In the genomic region with DNA sequence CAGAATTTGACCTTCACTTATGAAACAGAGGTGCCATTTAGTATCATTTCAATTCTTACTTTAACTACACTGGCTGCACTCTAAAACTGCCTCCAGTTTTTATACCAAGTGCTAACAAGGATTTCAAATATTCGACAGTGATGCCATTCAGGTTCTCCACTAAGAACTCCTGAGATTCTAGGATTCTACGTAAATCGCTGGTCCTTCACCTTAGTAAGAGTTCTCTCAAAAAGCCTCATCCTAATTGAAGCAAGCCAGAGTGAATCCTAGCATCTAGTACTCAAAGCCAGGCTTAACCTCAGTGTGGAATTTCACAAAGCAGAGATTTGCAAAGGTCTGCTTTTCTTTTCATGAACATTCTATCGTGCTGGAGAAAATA, we compare ENCODE assay signal across 1 cellular context.
TF ChIP-seq lines count a peak whose summit lies in the region.

No MANE protein-coding gene starts in this region.

TF ChIP-seq in HepG2, 621 proteins besides CTCF, POLR2A, EP300 and RAD21 (continued from another document and continues in another):
- TF ChIP-seq, protein P1, sequence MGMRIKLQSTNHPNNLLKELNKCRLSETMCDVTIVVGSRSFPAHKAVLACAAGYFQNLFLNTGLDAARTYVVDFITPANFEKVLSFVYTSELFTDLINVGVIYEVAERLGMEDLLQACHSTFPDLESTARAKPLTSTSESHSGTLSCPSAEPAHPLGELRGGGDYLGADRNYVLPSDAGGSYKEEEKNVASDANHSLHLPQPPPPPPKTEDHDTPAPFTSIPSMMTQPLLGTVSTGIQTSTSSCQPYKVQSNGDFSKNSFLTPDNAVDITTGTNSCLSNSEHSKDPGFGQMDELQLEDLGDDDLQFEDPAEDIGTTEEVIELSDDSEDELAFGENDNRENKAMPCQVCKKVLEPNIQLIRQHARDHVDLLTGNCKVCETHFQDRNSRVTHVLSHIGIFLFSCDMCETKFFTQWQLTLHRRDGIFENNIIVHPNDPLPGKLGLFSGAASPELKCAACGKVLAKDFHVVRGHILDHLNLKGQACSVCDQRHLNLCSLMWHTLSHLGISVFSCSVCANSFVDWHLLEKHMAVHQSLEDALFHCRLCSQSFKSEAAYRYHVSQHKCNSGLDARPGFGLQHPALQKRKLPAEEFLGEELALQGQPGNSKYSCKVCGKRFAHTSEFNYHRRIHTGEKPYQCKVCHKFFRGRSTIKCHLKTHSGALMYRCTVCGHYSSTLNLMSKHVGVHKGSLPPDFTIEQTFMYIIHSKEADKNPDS (CRISPR knock-in tag; IDR thresholded peaks at IDR 0.05) = no peak
- TF ChIP-seq NFKB2 (CRISPR knock-in tag; IDR thresholded peaks at IDR 0.05; ENCODE audit: borderline replicate concordance) = no peak
- TF ChIP-seq, protein P2, sequence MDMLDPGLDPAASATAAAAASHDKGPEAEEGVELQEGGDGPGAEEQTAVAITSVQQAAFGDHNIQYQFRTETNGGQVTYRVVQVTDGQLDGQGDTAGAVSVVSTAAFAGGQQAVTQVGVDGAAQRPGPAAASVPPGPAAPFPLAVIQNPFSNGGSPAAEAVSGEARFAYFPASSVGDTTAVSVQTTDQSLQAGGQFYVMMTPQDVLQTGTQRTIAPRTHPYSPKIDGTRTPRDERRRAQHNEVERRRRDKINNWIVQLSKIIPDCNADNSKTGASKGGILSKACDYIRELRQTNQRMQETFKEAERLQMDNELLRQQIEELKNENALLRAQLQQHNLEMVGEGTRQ (IDR thresholded peaks at IDR 0.05; ENCODE audit: low read depth, low read length) = no peak
- TF ChIP-seq, protein P2 (CRISPR knock-in tag; IDR thresholded peaks at IDR 0.05; ENCODE audit: borderline replicate concordance) = no peak
- TF ChIP-seq, protein P3, sequence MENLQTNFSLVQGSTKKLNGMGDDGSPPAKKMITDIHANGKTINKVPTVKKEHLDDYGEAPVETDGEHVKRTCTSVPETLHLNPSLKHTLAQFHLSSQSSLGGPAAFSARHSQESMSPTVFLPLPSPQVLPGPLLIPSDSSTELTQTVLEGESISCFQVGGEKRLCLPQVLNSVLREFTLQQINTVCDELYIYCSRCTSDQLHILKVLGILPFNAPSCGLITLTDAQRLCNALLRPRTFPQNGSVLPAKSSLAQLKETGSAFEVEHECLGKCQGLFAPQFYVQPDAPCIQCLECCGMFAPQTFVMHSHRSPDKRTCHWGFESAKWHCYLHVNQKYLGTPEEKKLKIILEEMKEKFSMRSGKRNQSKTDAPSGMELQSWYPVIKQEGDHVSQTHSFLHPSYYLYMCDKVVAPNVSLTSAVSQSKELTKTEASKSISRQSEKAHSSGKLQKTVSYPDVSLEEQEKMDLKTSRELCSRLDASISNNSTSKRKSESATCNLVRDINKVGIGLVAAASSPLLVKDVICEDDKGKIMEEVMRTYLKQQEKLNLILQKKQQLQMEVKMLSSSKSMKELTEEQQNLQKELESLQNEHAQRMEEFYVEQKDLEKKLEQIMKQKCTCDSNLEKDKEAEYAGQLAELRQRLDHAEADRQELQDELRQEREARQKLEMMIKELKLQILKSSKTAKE (CRISPR knock-in tag; IDR thresholded peaks at IDR 0.05; ENCODE audit: borderline replicate concordance) = 0 out of 2 replicates have a peak, but pooled peaks have one; percentile 4
- no peak for TF ChIP-seq SMAD1 (CRISPR knock-in tag; IDR thresholded peaks at IDR 0.05; ENCODE audit: borderline replicate concordance, low read depth)
- no peak for TF ChIP-seq ZNF225 (CRISPR knock-in tag; IDR thresholded peaks at IDR 0.05)
- peak; percentile 81 for TF ChIP-seq RBFOX2 (IDR thresholded peaks at IDR 0.05; ENCODE audit: low read depth, low read length)
- no peak for TF ChIP-seq EHMT2 (IDR thresholded peaks at IDR 0.05; ENCODE audit: borderline replicate concordance, low read depth, low read length)
- no peak for TF ChIP-seq PPARG (CRISPR knock-in tag; conservative IDR thresholded peaks at IDR 0.05)
- TF ChIP-seq ZNF652 (CRISPR knock-in tag; IDR thresholded peaks at IDR 0.05; ENCODE audit: borderline replicate concordance, low read depth) = no peak
- no peak for TF ChIP-seq MIER3 (CRISPR knock-in tag; IDR thresholded peaks at IDR 0.05; ENCODE audit: borderline replicate concordance)
- peak; percentile 16; the same call in 1 of the 2 replicates for TF ChIP-seq ZNF878 (CRISPR knock-in tag; IDR thresholded peaks at IDR 0.05)
- no peak for TF ChIP-seq ZBTB7A (CRISPR knock-in tag; IDR thresholded peaks at IDR 0.05)
- TF ChIP-seq, protein P4, sequence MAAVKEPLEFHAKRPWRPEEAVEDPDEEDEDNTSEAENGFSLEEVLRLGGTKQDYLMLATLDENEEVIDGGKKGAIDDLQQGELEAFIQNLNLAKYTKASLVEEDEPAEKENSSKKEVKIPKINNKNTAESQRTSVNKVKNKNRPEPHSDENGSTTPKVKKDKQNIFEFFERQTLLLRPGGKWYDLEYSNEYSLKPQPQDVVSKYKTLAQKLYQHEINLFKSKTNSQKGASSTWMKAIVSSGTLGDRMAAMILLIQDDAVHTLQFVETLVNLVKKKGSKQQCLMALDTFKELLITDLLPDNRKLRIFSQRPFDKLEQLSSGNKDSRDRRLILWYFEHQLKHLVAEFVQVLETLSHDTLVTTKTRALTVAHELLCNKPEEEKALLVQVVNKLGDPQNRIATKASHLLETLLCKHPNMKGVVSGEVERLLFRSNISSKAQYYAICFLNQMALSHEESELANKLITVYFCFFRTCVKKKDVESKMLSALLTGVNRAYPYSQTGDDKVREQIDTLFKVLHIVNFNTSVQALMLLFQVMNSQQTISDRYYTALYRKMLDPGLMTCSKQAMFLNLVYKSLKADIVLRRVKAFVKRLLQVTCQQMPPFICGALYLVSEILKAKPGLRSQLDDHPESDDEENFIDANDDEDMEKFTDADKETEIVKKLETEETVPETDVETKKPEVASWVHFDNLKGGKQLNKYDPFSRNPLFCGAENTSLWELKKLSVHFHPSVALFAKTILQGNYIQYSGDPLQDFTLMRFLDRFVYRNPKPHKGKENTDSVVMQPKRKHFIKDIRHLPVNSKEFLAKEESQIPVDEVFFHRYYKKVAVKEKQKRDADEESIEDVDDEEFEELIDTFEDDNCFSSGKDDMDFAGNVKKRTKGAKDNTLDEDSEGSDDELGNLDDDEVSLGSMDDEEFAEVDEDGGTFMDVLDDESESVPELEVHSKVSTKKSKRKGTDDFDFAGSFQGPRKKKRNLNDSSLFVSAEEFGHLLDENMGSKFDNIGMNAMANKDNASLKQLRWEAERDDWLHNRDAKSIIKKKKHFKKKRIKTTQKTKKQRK (IDR thresholded peaks at IDR 0.05; ENCODE audit: low read length) = no peak
- TF ChIP-seq ZKSCAN8 (CRISPR knock-in tag; IDR thresholded peaks at IDR 0.05; ENCODE audit: borderline replicate concordance) = no peak
- TF ChIP-seq RELA (CRISPR knock-in tag; IDR thresholded peaks at IDR 0.05) = no peak
- TF ChIP-seq ZNF143 (CRISPR knock-in tag; IDR thresholded peaks at IDR 0.05) = no peak
- TF ChIP-seq SRSF4 (IDR thresholded peaks at IDR 0.05; ENCODE audit: low read depth, low read length, poor library complexity, severe bottlenecking) = peak; percentile 23
- 0 out of 2 replicates have a peak, but pooled peaks have one; percentile 6 for TF ChIP-seq RXRB (CRISPR knock-in tag; IDR thresholded peaks at IDR 0.05; ENCODE audit: borderline replicate concordance)
- TF ChIP-seq, protein P5, sequence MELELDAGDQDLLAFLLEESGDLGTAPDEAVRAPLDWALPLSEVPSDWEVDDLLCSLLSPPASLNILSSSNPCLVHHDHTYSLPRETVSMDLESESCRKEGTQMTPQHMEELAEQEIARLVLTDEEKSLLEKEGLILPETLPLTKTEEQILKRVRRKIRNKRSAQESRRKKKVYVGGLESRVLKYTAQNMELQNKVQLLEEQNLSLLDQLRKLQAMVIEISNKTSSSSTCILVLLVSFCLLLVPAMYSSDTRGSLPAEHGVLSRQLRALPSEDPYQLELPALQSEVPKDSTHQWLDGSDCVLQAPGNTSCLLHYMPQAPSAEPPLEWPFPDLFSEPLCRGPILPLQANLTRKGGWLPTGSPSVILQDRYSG (CRISPR knock-in tag; IDR thresholded peaks at IDR 0.05) = 0 out of 2 replicates have a peak, but pooled peaks have one; percentile 30
- TF ChIP-seq ZNF264 (CRISPR knock-in tag; IDR thresholded peaks at IDR 0.05) = peak; percentile 22; the same call in 1 of the 2 replicates
- TF ChIP-seq NFIB (CRISPR knock-in tag; IDR thresholded peaks at IDR 0.05; ENCODE audit: borderline replicate concordance) = no peak
- TF ChIP-seq ZNF10 (CRISPR knock-in tag; IDR thresholded peaks at IDR 0.05; ENCODE audit: borderline replicate concordance, low read depth) = no peak
- TF ChIP-seq, protein P6, sequence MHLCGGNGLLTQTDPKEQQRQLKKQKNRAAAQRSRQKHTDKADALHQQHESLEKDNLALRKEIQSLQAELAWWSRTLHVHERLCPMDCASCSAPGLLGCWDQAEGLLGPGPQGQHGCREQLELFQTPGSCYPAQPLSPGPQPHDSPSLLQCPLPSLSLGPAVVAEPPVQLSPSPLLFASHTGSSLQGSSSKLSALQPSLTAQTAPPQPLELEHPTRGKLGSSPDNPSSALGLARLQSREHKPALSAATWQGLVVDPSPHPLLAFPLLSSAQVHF (CRISPR knock-in tag; IDR thresholded peaks at IDR 0.05) = no peak
- TF ChIP-seq ZBTB42 (CRISPR knock-in tag; IDR thresholded peaks at IDR 0.05) = no peak
- TF ChIP-seq, protein P7, sequence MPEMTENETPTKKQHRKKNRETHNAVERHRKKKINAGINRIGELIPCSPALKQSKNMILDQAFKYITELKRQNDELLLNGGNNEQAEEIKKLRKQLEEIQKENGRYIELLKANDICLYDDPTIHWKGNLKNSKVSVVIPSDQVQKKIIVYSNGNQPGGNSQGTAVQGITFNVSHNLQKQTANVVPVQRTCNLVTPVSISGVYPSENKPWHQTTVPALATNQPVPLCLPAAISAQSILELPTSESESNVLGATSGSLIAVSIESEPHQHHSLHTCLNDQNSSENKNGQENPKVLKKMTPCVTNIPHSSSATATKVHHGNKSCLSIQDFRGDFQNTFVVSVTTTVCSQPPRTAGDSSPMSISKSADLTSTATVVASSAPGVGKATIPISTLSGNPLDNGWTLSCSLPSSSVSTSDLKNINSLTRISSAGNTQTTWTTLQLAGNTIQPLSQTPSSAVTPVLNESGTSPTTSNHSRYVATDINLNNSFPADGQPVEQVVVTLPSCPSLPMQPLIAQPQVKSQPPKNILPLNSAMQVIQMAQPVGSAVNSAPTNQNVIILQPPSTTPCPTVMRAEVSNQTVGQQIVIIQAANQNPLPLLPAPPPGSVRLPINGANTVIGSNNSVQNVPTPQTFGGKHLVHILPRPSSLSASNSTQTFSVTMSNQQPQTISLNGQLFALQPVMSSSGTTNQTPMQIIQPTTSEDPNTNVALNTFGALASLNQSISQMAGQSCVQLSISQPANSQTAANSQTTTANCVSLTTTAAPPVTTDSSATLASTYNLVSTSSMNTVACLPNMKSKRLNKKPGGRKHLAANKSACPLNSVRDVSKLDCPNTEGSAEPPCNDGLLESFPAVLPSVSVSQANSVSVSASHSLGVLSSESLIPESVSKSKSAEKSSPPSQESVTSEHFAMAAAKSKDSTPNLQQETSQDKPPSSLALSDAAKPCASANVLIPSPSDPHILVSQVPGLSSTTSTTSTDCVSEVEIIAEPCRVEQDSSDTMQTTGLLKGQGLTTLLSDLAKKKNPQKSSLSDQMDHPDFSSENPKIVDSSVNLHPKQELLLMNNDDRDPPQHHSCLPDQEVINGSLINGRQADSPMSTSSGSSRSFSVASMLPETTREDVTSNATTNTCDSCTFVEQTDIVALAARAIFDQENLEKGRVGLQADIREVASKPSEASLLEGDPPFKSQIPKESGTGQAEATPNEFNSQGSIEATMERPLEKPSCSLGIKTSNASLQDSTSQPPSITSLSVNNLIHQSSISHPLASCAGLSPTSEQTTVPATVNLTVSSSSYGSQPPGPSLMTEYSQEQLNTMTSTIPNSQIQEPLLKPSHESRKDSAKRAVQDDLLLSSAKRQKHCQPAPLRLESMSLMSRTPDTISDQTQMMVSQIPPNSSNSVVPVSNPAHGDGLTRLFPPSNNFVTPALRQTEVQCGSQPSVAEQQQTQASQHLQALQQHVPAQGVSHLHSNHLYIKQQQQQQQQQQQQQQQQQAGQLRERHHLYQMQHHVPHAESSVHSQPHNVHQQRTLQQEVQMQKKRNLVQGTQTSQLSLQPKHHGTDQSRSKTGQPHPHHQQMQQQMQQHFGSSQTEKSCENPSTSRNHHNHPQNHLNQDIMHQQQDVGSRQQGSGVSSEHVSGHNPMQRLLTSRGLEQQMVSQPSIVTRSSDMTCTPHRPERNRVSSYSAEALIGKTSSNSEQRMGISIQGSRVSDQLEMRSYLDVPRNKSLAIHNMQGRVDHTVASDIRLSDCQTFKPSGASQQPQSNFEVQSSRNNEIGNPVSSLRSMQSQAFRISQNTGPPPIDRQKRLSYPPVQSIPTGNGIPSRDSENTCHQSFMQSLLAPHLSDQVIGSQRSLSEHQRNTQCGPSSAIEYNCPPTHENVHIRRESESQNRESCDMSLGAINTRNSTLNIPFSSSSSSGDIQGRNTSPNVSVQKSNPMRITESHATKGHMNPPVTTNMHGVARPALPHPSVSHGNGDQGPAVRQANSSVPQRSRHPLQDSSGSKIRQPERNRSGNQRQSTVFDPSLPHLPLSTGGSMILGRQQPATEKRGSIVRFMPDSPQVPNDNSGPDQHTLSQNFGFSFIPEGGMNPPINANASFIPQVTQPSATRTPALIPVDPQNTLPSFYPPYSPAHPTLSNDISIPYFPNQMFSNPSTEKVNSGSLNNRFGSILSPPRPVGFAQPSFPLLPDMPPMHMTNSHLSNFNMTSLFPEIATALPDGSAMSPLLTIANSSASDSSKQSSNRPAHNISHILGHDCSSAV (CRISPR knock-in tag; IDR thresholded peaks at IDR 0.05; ENCODE audit: borderline replicate concordance) = no peak
- no peak for TF ChIP-seq NONO (IDR thresholded peaks at IDR 0.05)
- no peak for TF ChIP-seq NONO (CRISPR knock-in tag; conservative IDR thresholded peaks at IDR 0.05)
- TF ChIP-seq MBNL3 (CRISPR knock-in tag; conservative IDR thresholded peaks at IDR 0.05) = no peak
- TF ChIP-seq ZNF326 (CRISPR knock-in tag; IDR thresholded peaks at IDR 0.05; ENCODE audit: borderline replicate concordance) = no peak
- no peak for TF ChIP-seq TGIF2 (CRISPR knock-in tag; IDR thresholded peaks at IDR 0.05)
- TF ChIP-seq, protein P8, sequence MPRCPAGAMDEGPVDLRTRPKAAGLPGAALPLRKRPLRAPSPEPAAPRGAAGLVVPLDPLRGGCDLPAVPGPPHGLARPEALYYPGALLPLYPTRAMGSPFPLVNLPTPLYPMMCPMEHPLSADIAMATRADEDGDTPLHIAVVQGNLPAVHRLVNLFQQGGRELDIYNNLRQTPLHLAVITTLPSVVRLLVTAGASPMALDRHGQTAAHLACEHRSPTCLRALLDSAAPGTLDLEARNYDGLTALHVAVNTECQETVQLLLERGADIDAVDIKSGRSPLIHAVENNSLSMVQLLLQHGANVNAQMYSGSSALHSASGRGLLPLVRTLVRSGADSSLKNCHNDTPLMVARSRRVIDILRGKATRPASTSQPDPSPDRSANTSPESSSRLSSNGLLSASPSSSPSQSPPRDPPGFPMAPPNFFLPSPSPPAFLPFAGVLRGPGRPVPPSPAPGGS (CRISPR knock-in tag; IDR thresholded peaks at IDR 0.05) = no peak
- TF ChIP-seq KDM5B (CRISPR knock-in tag; IDR thresholded peaks at IDR 0.05; ENCODE audit: borderline replicate concordance) = no peak
- TF ChIP-seq MLLT10 (CRISPR knock-in tag; IDR thresholded peaks at IDR 0.05) = no peak
- peak; percentile 34; the same call in 1 of the 2 replicates for TF ChIP-seq NKX3-1 (CRISPR knock-in tag; IDR thresholded peaks at IDR 0.05)
- no peak for TF ChIP-seq PLRG1 (conservative IDR thresholded peaks at IDR 0.05)
- no peak for TF ChIP-seq ETV6 (CRISPR knock-in tag; conservative IDR thresholded peaks at IDR 0.05)
- TF ChIP-seq GZF1 (CRISPR knock-in tag; IDR thresholded peaks at IDR 0.05) = no peak
- TF ChIP-seq ZFP36 (IDR thresholded peaks at IDR 0.05; ENCODE audit: borderline replicate concordance, low read depth, low read length, partially characterized antibody) = no peak
